ENCODE assay signal across 8 cellular contexts in the genomic region with DNA sequence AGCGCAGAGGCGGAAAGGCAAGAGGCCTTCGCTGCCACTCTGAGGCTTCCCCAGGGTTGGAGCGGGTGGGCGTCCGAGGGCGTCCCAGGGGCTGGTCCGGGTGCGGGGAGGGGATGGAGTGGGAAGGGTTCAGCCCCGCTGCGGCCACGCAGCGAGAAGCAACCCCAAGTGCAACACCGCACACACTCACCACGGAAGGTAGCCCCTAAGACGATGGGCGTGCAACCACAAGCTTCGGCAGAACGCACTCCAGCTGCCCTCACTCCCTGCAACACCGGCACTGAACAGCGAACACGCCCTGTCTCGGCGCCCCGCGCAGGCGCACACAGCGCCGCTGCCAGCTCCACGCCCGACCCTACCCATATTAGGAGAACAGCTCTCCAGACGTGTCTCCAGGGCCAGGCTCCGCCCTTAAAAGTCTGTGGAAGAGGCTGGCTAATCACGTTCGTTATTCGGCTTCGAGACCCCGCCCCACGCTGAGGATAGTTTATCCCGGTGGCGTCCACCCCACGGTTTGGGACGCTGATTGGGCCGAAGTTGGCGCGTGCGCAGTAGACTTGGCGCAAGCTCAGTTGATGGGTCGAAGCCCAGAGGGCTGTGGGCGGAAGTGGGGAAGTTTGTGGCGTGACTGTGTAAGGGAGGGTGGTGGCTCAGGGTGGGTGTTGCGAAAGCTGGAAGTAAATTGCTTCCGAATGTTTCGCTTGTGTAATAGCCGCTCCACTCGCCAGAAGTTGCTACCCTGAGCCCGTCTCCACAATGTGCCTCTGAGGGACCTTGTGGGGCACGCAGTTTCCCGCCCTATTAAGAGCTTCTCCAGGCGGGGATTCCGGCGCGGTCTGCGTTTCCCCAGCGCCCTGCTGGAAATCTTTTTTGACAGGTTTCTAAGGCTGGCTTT. TPM values are rescaled to one million over a fixed set of nuclear protein-coding genes. Genes with fewer than 3 reads are reported as not detected.
DNase-seq lines count a peak whose midpoint lies in the region; ATAC-seq, FAIRE-seq and TF ChIP-seq lines count a peak whose summit lies in the region.

TSS of gene RSU1 (minus strand) at position 300 of the 895 bp plus-strand sequence. CDS start 343 bp downstream, outside the sequence.

- no peak for TF ChIP-seq CTCF in AG04449 (IDR thresholded peaks at IDR 0.05; ENCODE audit: insufficient read depth, low read length, missing control alignments)
- no peak for TF ChIP-seq CTCF in WI38 (IDR thresholded peaks at IDR 0.05; ENCODE audit: low read depth, low read length)
- TF ChIP-seq CTCF in bronchial epithelial cell (IDR thresholded peaks at IDR 0.05; ENCODE audit: insufficient read depth, low read length, severe bottlenecking), result no peak

- peak within 1 kb of the TSS; percentile 85 for H3K4me3 ChIP-seq in AG04449 (ENCODE audit: low read depth, low read length)
- peak within 1 kb of the TSS; percentile 71 for H3K4me3 ChIP-seq in WI38 (ENCODE audit: low read depth, low read length)
- peak within 1 kb of the TSS; percentile 74 for H3K4me3 ChIP-seq in bronchial epithelial cell (ENCODE audit: low read depth, low read length)
- H3K4me3 ChIP-seq in iPS-20b (ENCODE audit: low read length), result peak within 1 kb of the TSS; percentile 87
- H3K4me3 ChIP-seq in skin epidermis, result peak within 1 kb of the TSS; percentile 50 to 81 (median 69)

- no peaks in the 10 kb centered on the region for H3K36me3 ChIP-seq in bronchial epithelial cell (ENCODE audit: control insufficient read depth, insufficient read depth, low read length)
- H3K36me3 ChIP-seq in iPS-20b (ENCODE audit: insufficient read depth, low read depth, low read length), result no peaks in the 10 kb centered on the region

- H3K27ac ChIP-seq in iPS-20b (ENCODE audit: low read length) (peak within 1 kb of the TSS; percentile 14), skin epidermis (peak within 1 kb of the TSS in 20 of 21 experiments; percentile 76 to 95 (median 87))

- H3K9me3 ChIP-seq in iPS-20b (ENCODE audit: insufficient read depth, low read depth, low read length), result peaks cover 10% of the 10 kb centered on the region

- H3K27me3 ChIP-seq in bronchial epithelial cell (ENCODE audit: control insufficient read depth, insufficient read depth, low read length) (no peaks in the 10 kb centered on the region), iPS-20b (ENCODE audit: insufficient read depth, low read length) (no peaks in the 10 kb centered on the region; the same call in 1 of the 2 replicates)

- H3K9ac ChIP-seq in iPS-20b (ENCODE audit: low read depth, low read length), result peak within 1 kb of the TSS; percentile 86

- peak; percentile 97 for DNase-seq in AG04449 (ENCODE audit: low read depth, low spot score)
- peak; percentile 96 for DNase-seq in NCI-H2227 treated with DMSO at 0.1 percent for 48 hours (lab: John Stamatoyannopoulos, UW)
- peak; percentile 98 for DNase-seq in bronchial epithelial cell (ENCODE audit: low read depth)

- no peaks in the 10 kb centered on the region for H3K4me1 ChIP-seq in iPS-20b (ENCODE audit: insufficient read depth, low read length)

- POLR2A ChIA-PET in AG04449 (lab: Yijun Ruan, JAX), result interaction anchor here (0.7 to 1.0 kb wide), 5 partner anchors 15 to 800 kb away, joined by 3 to 4 read pairs (median 3); partner anchors contain the start of gene HACD1

- CTCF ChIA-PET in AG04449 (lab: Yijun Ruan, JAX), result interaction anchor here (0.6 to 1.6 kb wide), 3 partner anchors 11 to 915 kb away, joined by 3 to 16 read pairs (median 3); no protein-coding TSS in a partner anchor

- ATAC-seq in GM18907 (IDR thresholded peaks at IDR 0.05; ENCODE audit: unreplicated experiment) (peak; percentile 98), HG03159 (IDR thresholded peaks at IDR 0.05; ENCODE audit: unreplicated experiment) (peak; percentile 99)

- FAIRE-seq in bronchial epithelial cell (lab: Jason Lieb, UNC), result peak; percentile 96

RNA-seq across cellular contexts. Expression of gene RSU1, which starts in this region (rescaled TPM):
- 25.0 and 30.0 TPM in 2 replicates for total RNA-seq in bronchial epithelial cell

Comparison
In these comparisons a context has a peak if more than half of its experiments do, and no peak if none do; other contexts are left out.
1. Peak in every context shown above with its lines: DNase-seq, ATAC-seq, H3K4me3 ChIP-seq and H3K27ac ChIP-seq.